1 cellular context compared by ENCODE assay signal in the genomic region with DNA sequence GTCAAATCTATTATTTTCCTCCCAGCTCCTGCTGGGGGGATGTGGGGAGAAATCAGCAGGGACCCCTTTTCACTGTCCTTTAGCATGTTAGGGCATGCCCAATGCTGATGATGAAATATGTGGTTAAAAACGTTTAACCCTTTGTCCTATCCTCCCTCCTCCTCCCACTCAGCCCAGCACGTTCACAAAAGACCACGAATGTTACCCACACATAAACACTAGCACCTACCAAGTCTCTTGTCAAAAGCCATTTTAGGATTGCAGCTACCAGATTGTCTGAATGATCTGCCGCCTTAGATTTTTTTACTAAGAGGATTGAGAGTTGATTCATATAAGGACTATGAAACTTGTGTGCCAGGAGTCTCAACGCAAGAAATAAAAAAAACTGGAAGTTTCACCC.
TF ChIP-seq lines count a peak whose summit lies in the region.

No MANE protein-coding gene starts in this region.

TF ChIP-seq in A549, 52 proteins besides CTCF, POLR2A, EP300 and RAD21 (continued from another document):
- TF ChIP-seq ZNF302 (CRISPR knock-in tag; IDR thresholded peaks at IDR 0.05) (no peak), CEBPB (IDR thresholded peaks at IDR 0.05) (no peak), MAFK (IDR thresholded peaks at IDR 0.05; ENCODE audit: partially characterized antibody) (no peak)
